5 cellular contexts compared by ENCODE assay signal in genomic region chr13:37589396-37589795, GRCh38. TPM values are rescaled to one million over a fixed set of nuclear protein-coding genes. Genes with fewer than 3 reads are reported as not detected.
"Had no signal": no experiment of that assay in that cellular context is flagged by ENCODE, and none has a peak within 500 bp of the region (broad histone marks: within the 10 kb centered on the region; RNA-seq: fewer than 3 reads in every experiment).

No MANE protein-coding gene starts in this region.

RNA-seq across cellular contexts. Expression of gene POSTN, which starts 9.2 kb away (rescaled TPM):
- total RNA-seq: activated CD4-positive, alpha-beta T cell treated with anti-CD3 and anti-CD28 coated beads for 36 hours; activated CD8-positive, alpha-beta memory T cell treated with anti-CD3 and anti-CD28 coated beads, Interleukin-2, amount 10 ng/mL, durations not matched to agents 7 days and 5 days; activated CD8-positive, alpha-beta T cell treated with anti-CD3 and anti-CD28 coated beads, Interleukin-2, amount 10 ng/mL, durations not matched to agents 7 days and 5 days; activated T-helper 2 cell treated with anti-CD3 and anti-CD28 coated beads, Interferon-gamma antibody, Interleukin-2, Interleukin-4, amounts not matched to agents 10 μg/mL and 5 μg/mL and 100 μg/mL, durations not matched to agents 14 hours and 24 hours and 36 hours; T-helper 2 cell treated with Interferon-gamma antibody and Interleukin-4, amounts not matched to agents 100 ng/mL and 5 ng/mL, for 36 hours had no signal
